In the genomic region with DNA sequence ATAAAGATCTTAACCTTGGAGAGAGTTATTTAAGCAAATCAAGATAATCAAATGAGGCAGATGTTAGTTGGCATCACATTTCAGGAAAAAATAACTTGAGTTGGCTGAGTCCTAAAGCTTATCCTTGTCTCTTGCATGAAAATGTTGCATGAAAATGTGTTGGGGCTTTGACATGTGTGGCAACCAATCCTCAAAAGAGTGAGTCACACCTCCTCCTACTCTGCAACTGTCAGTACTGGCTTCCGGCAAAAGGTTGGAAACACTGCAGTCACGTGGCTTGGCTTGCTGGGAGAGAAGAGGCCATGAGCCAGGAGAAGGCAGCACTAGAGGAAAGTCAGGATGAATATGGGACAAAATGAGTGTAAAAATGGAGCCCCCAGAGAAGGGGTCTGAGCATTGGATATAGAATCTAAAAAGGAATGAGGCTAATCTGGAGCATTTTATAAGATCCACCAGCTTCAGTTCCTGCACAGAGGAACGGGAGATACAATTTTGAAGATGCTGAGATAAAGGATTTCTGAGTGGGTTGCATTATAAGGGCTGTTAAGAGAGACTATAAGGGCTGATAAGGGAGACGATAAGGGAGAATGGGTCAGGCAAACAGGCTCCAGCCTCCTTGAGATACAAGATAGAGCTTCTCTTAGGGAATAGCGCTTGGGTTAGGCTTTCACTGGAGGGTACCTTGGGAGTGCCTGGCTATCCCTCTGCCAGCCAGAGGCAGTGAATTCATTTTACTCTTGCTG, we compare ENCODE assay signal across 8 cellular contexts. TPM values are rescaled to one million over a fixed set of nuclear protein-coding genes. Genes with fewer than 3 reads are reported as not detected.
DNase-seq lines count a peak whose midpoint lies in the region; ATAC-seq and TF ChIP-seq lines count a peak whose summit lies in the region.

No MANE protein-coding gene starts in this region.

- intact Hi-C loops in left ventricle myocardium superior (cut with micrococcal nuclease) (no loop called here), sigmoid colon (cut with DNase I) (no loop called here)

- no peak overlapping the region for H3K27ac ChIP-seq in HEK293 (ENCODE audit: extremely low read depth, low read depth, low read length)
- no peak overlapping the region for H3K27ac ChIP-seq in sigmoid colon

- H3K4me1 ChIP-seq in HEK293 (ENCODE audit: control insufficient read depth, insufficient read depth, low read length): peaks cover 4% of the 10 kb centered on the region
- H3K4me1 ChIP-seq in sigmoid colon: peaks cover 0 to 16% (median 8%) of the 10 kb centered on the region in 4 donors

- TF ChIP-seq EP300 in sigmoid colon (IDR thresholded peaks at IDR 0.05): no peak

- TF ChIP-seq CTCF in HEK293 (tag by site-specific recombination; IDR thresholded peaks at IDR 0.05) (no peak), sigmoid colon (IDR thresholded peaks at IDR 0.05) (no peak)

- CTCF ChIA-PET in HEK293 (lab: Yijun Ruan, JAX): interaction anchor here (0.6 to 1.0 kb wide), 4 partner anchors 11 to 577 kb away, joined by 3 to 4 read pairs (median 3); no protein-coding TSS in a partner anchor

- no peaks in the 10 kb centered on the region for H3K27me3 ChIP-seq in sigmoid colon

- no peaks in the 10 kb centered on the region for H3K9me3 ChIP-seq in HEK293 (ENCODE audit: control insufficient read depth, insufficient read depth, low read depth, low read length)
- H3K9me3 ChIP-seq in sigmoid colon: no peaks in the 10 kb centered on the region

- POLR2A ChIA-PET in HEK293 (lab: Yijun Ruan, JAX): no interaction called here

- no peaks in the 10 kb centered on the region for H3K36me3 ChIP-seq in HEK293 (ENCODE audit: control insufficient read depth in 2 of 2, insufficient read depth in 1 of 2, low read length in 2 of 2)
- no peaks in the 10 kb centered on the region for H3K36me3 ChIP-seq in sigmoid colon

- peak; percentile 66 for ATAC-seq in left ventricle myocardium superior

- H3K4me3 ChIP-seq in HEK293 (ENCODE audit: low read depth, low read length): no peak overlapping the region
- no peak overlapping the region for H3K4me3 ChIP-seq in sigmoid colon

- DNase-seq in SW480 (ENCODE audit: low spot score): peak; percentile 14
- DNase-seq in left ventricle myocardium superior: peak; percentile 40
- DNase-seq in sigmoid colon: peak; percentile 76
- no peak for DNase-seq in 8988T
- no peak for DNase-seq in GDM1 (lab: John Stamatoyannopoulos, UW)
- no peak for DNase-seq in HCEC 1CT
- no peak for DNase-seq in NOMO-1 treated with DMSO at 0.1 percent for 48 hours (lab: John Stamatoyannopoulos, UW; ENCODE audit: unreplicated experiment)

- TF ChIP-seq POLR2A in sigmoid colon (IDR thresholded peaks at IDR 0.05): no peak

- 77 to 79% methylated on average over 5 of the region's 5 CpGs for WGBS in sigmoid colon, 2 donors

TF ChIP-seq in HEK293, 187 proteins besides CTCF, POLR2A, EP300 and RAD21:
- TF ChIP-seq TRIM28 (IDR thresholded peaks at IDR 0.05; ENCODE audit: borderline replicate concordance, low read length): peak; percentile 39; the same call in 1 of the 2 replicates
- peak; percentile 64 for TF ChIP-seq SETDB1 (IDR thresholded peaks at IDR 0.05; ENCODE audit: insufficient read length, low read length)
- TF ChIP-seq ZNF600 (tag by site-specific recombination; IDR thresholded peaks at IDR 0.05): no peak
- no peak for TF ChIP-seq REPIN1 (tag by site-specific recombination; IDR thresholded peaks at IDR 0.05; ENCODE audit: low read depth)

RNA-seq across cellular contexts. Expression of a gene that starts 43.1 kb away (rescaled TPM):
- total RNA-seq in left ventricle myocardium superior: not detected
- total RNA-seq in sigmoid colon: not detected
- polyA plus RNA-seq in sigmoid colon: not detected

Comparison
In these comparisons a context has a peak if more than half of its experiments do, and no peak if none do; other contexts are left out.
1. DNase-seq: peak in SW480 (single experiment), left ventricle myocardium superior (single experiment) and sigmoid colon (single experiment); none in 8988T (single experiment), GDM1 (single experiment), HCEC 1CT (single experiment) and NOMO-1 treated with DMSO at 0.1 percent for 48 hours (single experiment).